16 cellular contexts compared by ENCODE assay signal in the genomic region with DNA sequence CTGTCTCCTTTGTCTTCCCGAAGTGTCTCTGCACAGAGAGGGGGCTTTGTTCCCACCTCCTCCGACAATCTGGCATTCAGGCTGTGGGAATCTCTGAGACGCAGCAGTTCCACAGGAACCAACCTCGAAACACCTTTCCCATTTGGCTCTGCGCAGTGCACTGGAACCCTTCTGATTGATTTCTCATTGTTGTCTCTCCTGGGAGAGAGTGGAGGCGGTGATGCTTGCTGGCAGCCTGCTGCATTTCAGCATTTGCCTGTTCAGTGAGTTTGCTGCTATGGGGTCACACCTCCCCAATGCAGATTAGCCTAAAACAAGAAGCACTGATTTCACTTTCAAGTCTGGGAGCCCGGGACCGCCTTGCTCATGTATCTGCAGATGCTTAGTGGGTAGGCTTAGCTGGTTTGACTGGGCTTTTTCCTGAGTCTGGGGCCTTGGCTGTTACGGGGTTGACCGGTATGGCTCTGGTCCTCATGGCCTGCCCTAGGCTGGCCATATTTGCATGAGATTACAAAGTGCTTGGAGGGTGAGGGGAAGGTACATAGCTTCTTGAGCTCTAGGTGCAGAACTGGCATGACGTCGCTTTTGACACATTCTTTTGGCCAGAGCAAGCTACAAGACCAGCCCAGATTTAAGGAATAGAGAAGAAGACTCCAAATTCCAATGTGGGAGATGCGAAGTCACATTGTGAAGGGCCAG.
"Had no signal": no experiment of that assay in that cellular context is flagged by ENCODE, and none has a peak within 500 bp of the region (broad histone marks: within the 10 kb centered on the region; RNA-seq: fewer than 3 reads in every experiment).

No MANE protein-coding gene starts in this region.

- DNase-seq: activated CD4-positive, alpha-beta T cell treated with anti-CD3 and anti-CD28 coated beads, Interleukin-2, amount 10 ng/mL, durations not matched to agents 24 days and 14 days; activated CD8-positive, alpha-beta memory T cell treated with anti-CD3 and anti-CD28 coated beads for 24 hours; activated naive CD8-positive, alpha-beta T cell treated with anti-CD3 and anti-CD28 coated beads for 36 hours; brain microvascular endothelial cell; cortex of kidney; effector CD4-positive, alpha-beta T cell; esophagus squamous epithelium; mesenchymal stem cell; natural killer cell; right lobe of liver; stimulated activated naive CD8-positive, alpha-beta T cell treated with anti-CD3 and anti-CD28 coated beads, Interleukin-15, amount 100 ng/mL, for 72 hours; testis; upper lobe of right lung had no signal

- H3K9me3 Mint-ChIP-seq: activated CD4-positive, alpha-beta T cell treated with anti-CD3 and anti-CD28 coated beads, Interleukin-2, amount 10 ng/mL, durations not matched to agents 24 days and 14 days; activated naive CD8-positive, alpha-beta T cell treated with anti-CD3 and anti-CD28 coated beads for 36 hours; natural killer cell; stimulated activated naive CD8-positive, alpha-beta T cell treated with anti-CD3 and anti-CD28 coated beads, Interleukin-15, amount 100 ng/mL, for 72 hours; T-helper 1 cell treated with Interleukin-12 subunit alpha and Interleukin-12 subunit beta and Interleukin-4 antibody, amounts not matched to agents 30 μg/mL and 1 μg/mL, for 36 hours had no signal

- H3K4me3 ChIP-seq: esophagus squamous epithelium, prostate gland, right lobe of liver, smooth muscle cell, testis, upper lobe of right lung had no signal

- H3K4me1 ChIP-seq: esophagus squamous epithelium, prostate gland, right lobe of liver, testis, upper lobe of right lung had no signal

- H3K4me3 Mint-ChIP-seq: activated CD4-positive, alpha-beta T cell treated with anti-CD3 and anti-CD28 coated beads, Interleukin-2, amount 10 ng/mL, durations not matched to agents 24 days and 14 days; activated naive CD8-positive, alpha-beta T cell treated with anti-CD3 and anti-CD28 coated beads for 36 hours; natural killer cell; stimulated activated naive CD8-positive, alpha-beta T cell treated with anti-CD3 and anti-CD28 coated beads, Interleukin-15, amount 100 ng/mL, for 72 hours; T-helper 1 cell treated with Interleukin-12 subunit alpha and Interleukin-12 subunit beta and Interleukin-4 antibody, amounts not matched to agents 30 μg/mL and 1 μg/mL, for 36 hours had no signal

- H3K27ac ChIP-seq: brain microvascular endothelial cell, esophagus squamous epithelium, prostate gland, right lobe of liver, testis, upper lobe of right lung had no signal

- H3K4me2 ChIP-seq: smooth muscle cell had no signal

- H3K27me3 ChIP-seq: brain microvascular endothelial cell, right lobe of liver, testis had no signal

- H3K27ac Mint-ChIP-seq: activated CD4-positive, alpha-beta T cell treated with anti-CD3 and anti-CD28 coated beads, Interleukin-2, amount 10 ng/mL, durations not matched to agents 24 days and 14 days; activated naive CD8-positive, alpha-beta T cell treated with anti-CD3 and anti-CD28 coated beads for 36 hours; natural killer cell; T-helper 1 cell treated with Interleukin-12 subunit alpha and Interleukin-12 subunit beta and Interleukin-4 antibody, amounts not matched to agents 30 μg/mL and 1 μg/mL, for 36 hours had no signal

- H3K36me3 Mint-ChIP-seq: activated naive CD8-positive, alpha-beta T cell treated with anti-CD3 and anti-CD28 coated beads for 36 hours; natural killer cell had no signal

- H3K9me3 ChIP-seq: esophagus squamous epithelium, prostate gland, right lobe of liver, testis, upper lobe of right lung had no signal

- H3K27me3 Mint-ChIP-seq: activated CD4-positive, alpha-beta T cell treated with anti-CD3 and anti-CD28 coated beads, Interleukin-2, amount 10 ng/mL, durations not matched to agents 24 days and 14 days had no signal

- H3K36me3 ChIP-seq: brain microvascular endothelial cell, esophagus squamous epithelium, prostate gland, right lobe of liver, upper lobe of right lung had no signal

- H3K4me1 Mint-ChIP-seq: activated CD4-positive, alpha-beta T cell treated with anti-CD3 and anti-CD28 coated beads, Interleukin-2, amount 10 ng/mL, durations not matched to agents 24 days and 14 days; activated naive CD8-positive, alpha-beta T cell treated with anti-CD3 and anti-CD28 coated beads for 36 hours; natural killer cell; stimulated activated naive CD8-positive, alpha-beta T cell treated with anti-CD3 and anti-CD28 coated beads, Interleukin-15, amount 100 ng/mL, for 72 hours had no signal
